ENCODE assay signal across 8 cellular contexts in the genomic region with DNA sequence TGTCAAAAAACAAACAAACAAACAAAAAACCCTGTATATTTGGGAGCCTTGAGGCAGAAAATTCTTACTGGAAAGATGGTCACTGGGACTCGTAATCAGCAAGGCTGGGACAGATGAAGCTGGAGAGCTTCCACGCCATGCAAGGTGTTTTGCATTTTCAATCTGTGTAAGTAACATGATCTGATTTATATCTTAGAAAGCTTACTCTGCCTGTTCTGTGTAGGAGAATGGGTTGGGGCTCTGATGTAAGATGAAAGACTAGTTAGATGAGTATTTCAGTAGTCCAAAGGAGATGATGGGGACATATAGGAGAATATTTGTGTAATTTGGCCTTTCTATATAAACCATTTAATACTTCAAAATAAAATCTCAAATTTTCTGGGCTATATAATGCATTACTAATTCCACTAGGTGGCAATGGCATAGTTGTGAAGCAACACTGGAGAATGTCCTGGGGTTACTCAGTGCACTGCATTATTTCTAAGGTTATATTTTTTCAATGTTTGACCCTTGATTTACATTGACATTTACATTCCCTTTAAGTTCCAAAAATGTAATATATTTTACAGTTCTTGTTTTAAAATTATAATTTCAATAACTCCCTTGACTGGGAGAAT. TPM values are rescaled to one million over a fixed set of nuclear protein-coding genes. Genes with fewer than 3 reads are reported as not detected.
A peak's percentile ranks its signal among the peaks of the same experiment; 100 is the strongest.
DNase-seq lines count a peak whose midpoint lies in the region; ATAC-seq and TF ChIP-seq lines count a peak whose summit lies in the region.

No MANE protein-coding gene starts in this region.

- H3K4me3 ChIP-seq in cardiac muscle cell (no peak overlapping the region), right atrium auricular region (no peak overlapping the region), body of pancreas (no peak overlapping the region), suprapubic skin (no peak overlapping the region)

- no peaks in the 10 kb centered on the region for H3K9me3 Mint-ChIP-seq in neural crest cell

- 41 to 50% methylated on average over 2 of the region's 2 CpGs for WGBS in body of pancreas, 2 donors
- 64% methylated on average over 2 of the region's 2 CpGs for WGBS in suprapubic skin

- no peaks in the 10 kb centered on the region for H3K36me3 Mint-ChIP-seq in neural crest cell (ENCODE audit: low read depth)

- H3K27ac Mint-ChIP-seq in neural crest cell (ENCODE audit: unreplicated experiment): no peak overlapping the region

- no peak overlapping the region for H3K4me3 Mint-ChIP-seq in neural crest cell

- no peak for ATAC-seq in body of pancreas

- H3K4me1 ChIP-seq in cardiac muscle cell (ENCODE audit: low read depth) (no peaks in the 10 kb centered on the region), right atrium auricular region (no peaks in the 10 kb centered on the region), body of pancreas (no peaks in the 10 kb centered on the region), suprapubic skin (no peaks in the 10 kb centered on the region)

- intact Hi-C loops in body of pancreas (cut with DNase I): no loop called here

- H3K4me1 Mint-ChIP-seq in neural crest cell: no peaks in the 10 kb centered on the region

- no peaks in the 10 kb centered on the region for H3K27me3 ChIP-seq in cardiac muscle cell
- no peaks in the 10 kb centered on the region for H3K27me3 ChIP-seq in right atrium auricular region
- no peaks in the 10 kb centered on the region for H3K27me3 ChIP-seq in body of pancreas
- H3K27me3 ChIP-seq in suprapubic skin: no peaks in the 10 kb centered on the region

- DNase-seq in cardiac muscle cell (ENCODE audit: low read depth in 1 of 2, low spot score in 1 of 2) (peak in 1 of 2 donors; percentile 56), right atrium auricular region (ENCODE audit: low spot score) (no peak), HT-29 (ENCODE audit: low spot score) (peak; percentile 45), body of pancreas (no peak), neural crest cell (ENCODE audit: low read depth, low spot score) (no peak), SK-N-DZ (ENCODE audit: low spot score) (no peak), GM19240 (ENCODE audit: insufficient read length, low spot score) (no peak), suprapubic skin (ENCODE audit: low spot score in 2 of 2) (no peak)

- peak; percentile 59 for TF ChIP-seq CTCF in cardiac muscle cell (IDR thresholded peaks at IDR 0.05; ENCODE audit: low read depth, low read length)
- TF ChIP-seq CTCF in right atrium auricular region (IDR thresholded peaks at IDR 0.05): peak in 1 of 2 donors; percentile 63
- peak in 5 of 7 experiments; percentile 36 to 54 (median 44) for TF ChIP-seq CTCF in body of pancreas (IDR thresholded peaks at IDR 0.05)
- TF ChIP-seq CTCF in neural crest cell (conservative IDR thresholded peaks at IDR 0.05): peak; percentile 62
- TF ChIP-seq CTCF in suprapubic skin (IDR thresholded peaks at IDR 0.05): no peak

- TF ChIP-seq EP300 in suprapubic skin (IDR thresholded peaks at IDR 0.05): no peak

- no peak overlapping the region for H3K27ac ChIP-seq in cardiac muscle cell
- H3K27ac ChIP-seq in right atrium auricular region: no peak overlapping the region
- no peak overlapping the region for H3K27ac ChIP-seq in body of pancreas
- H3K27ac ChIP-seq in suprapubic skin: no peak overlapping the region

- H3K36me3 ChIP-seq in cardiac muscle cell (no peaks in the 10 kb centered on the region), right atrium auricular region (no peaks in the 10 kb centered on the region), body of pancreas (replicated peaks in 1 of 2; ENCODE audit: insufficient read depth in 1 of 2, low read depth in 2 of 2) (no peaks in the 10 kb centered on the region), suprapubic skin (no peaks in the 10 kb centered on the region)

- no peaks in the 10 kb centered on the region for H3K27me3 Mint-ChIP-seq in neural crest cell (ENCODE audit: low read depth)

- H3K9me3 ChIP-seq in cardiac muscle cell (ENCODE audit: low read depth): no peaks in the 10 kb centered on the region
- H3K9me3 ChIP-seq in right atrium auricular region: no peaks in the 10 kb centered on the region
- H3K9me3 ChIP-seq in body of pancreas: no peaks in the 10 kb centered on the region
- H3K9me3 ChIP-seq in suprapubic skin: no peaks in the 10 kb centered on the region

- TF ChIP-seq POLR2A in body of pancreas (IDR thresholded peaks at IDR 0.05) (no peak), suprapubic skin (IDR thresholded peaks at IDR 0.05) (no peak)

RNA-seq across cellular contexts. Expression of a gene that starts 21.9 kb away (rescaled TPM):
- 4.3 and 8.8 TPM in 2 replicates for total RNA-seq in cardiac muscle cell
- 10.1 and 11.9 TPM in 2 replicates for polyA plus RNA-seq in cardiac muscle cell
- 1 to 10 TPM; 1.6 to 1.7 TPM for total RNA-seq in right atrium auricular region
- total RNA-seq in HT-29 (2014; rRNA removed; shearing (Covaris generic)): 0.97 and 2.7 TPM in 2 replicates
- 1 to 10 TPM in 1 of 2 donors, under 1 TPM in 1; 0.66 to 6.0 TPM for total RNA-seq in body of pancreas
- 16.9 and 17.0 TPM in 2 replicates for total RNA-seq in neural crest cell
- polyA plus RNA-seq in SK-N-DZ (2014; cell fraction: cytosol; rRNA removed): 4.6 and 4.7 TPM in 2 replicates
- polyA plus RNA-seq in SK-N-DZ (2014; cell fraction: nucleus; rRNA removed): 18.1 and 22.8 TPM in 2 replicates
- 1 to 10 TPM in 3 of 4 donors, under 1 TPM in 1; 0.86 to 2.1 (median 1.6) TPM for total RNA-seq in suprapubic skin

Comparison
In these comparisons a context has a peak if more than half of its experiments do, and no peak if none do; other contexts are left out.
1. CTCF ChIP-seq: peak in cardiac muscle cell (single experiment), body of pancreas (5 of 7) and neural crest cell (single experiment); none in suprapubic skin (0 of 2).